ENCODE assay signal across 8 cellular contexts in the genomic region with DNA sequence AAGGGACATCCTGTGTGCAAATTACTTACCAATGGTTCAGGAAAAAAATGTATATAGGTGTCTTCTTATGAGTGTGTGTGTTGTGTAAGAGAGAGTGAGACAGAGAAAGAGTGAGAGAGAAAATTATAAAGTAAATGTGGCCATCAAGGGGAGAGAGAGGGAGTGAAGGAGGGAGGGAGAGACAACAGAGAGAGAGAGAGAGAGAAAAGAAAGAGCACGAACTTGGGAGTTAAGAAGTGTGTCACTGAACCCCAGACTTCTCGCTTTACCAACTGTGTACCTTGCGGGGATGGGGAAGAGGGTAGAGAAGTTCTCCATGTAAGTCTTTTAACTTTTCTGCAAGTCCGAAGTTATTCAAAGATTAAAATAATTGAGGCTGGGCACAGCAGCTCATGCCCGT. TPM values are rescaled to one million over a fixed set of nuclear protein-coding genes. Genes with fewer than 3 reads are reported as not detected.
DNase-seq lines count a peak whose midpoint lies in the region; ATAC-seq and TF ChIP-seq lines count a peak whose summit lies in the region.

No MANE protein-coding gene starts in this region.

- DNase-seq in CD8-positive, alpha-beta T cell: no peak
- DNase-seq in RWPE1 (ENCODE audit: low spot score) (no peak), psoas muscle (no peak), dermis blood vessel endothelial cell (no peak), SIG-M5 (lab: John Stamatoyannopoulos, UW) (no peak)

- no peak for TF ChIP-seq CTCF in CD8-positive, alpha-beta T cell (IDR thresholded peaks at IDR 0.05)
- no peak for TF ChIP-seq CTCF in RWPE1 (conservative IDR thresholded peaks at IDR 0.05; ENCODE audit: low read depth)
- TF ChIP-seq CTCF in psoas muscle (IDR thresholded peaks at IDR 0.05): no peak

- intact Hi-C loops in CD8-positive, alpha-beta T cell (cut with DNase I, micrococcal nuclease): loop anchor here in 1 of 2 experiments (2.0 kb wide), 2 partner anchors 55 to 199 kb away; a partner anchor contains a TSS
- intact Hi-C loops in psoas muscle (cut with DNase I): loop anchor here (2.0 kb wide), 1 partner anchor 19 kb away; no protein-coding TSS in a partner anchor

- no peaks in the 10 kb centered on the region for H3K36me3 ChIP-seq in CD8-positive, alpha-beta T cell (ENCODE audit: insufficient read depth, low read length)
- H3K36me3 ChIP-seq in esophagus (ENCODE audit: control insufficient read depth in 2 of 2, insufficient read depth in 2 of 2, low read length in 1 of 2) (no peaks in the 10 kb centered on the region), psoas muscle (ENCODE audit: insufficient read depth in 1 of 2, low read depth in 1 of 2) (no peaks in the 10 kb centered on the region)

- peaks cover 37% of the 10 kb centered on the region for H3K4me1 Mint-ChIP-seq in CD8-positive, alpha-beta T cell (ENCODE audit: low read depth)

- no peaks in the 10 kb centered on the region for H3K27me3 Mint-ChIP-seq in CD8-positive, alpha-beta T cell (ENCODE audit: low read depth)

- peaks cover 4% of the 10 kb centered on the region for H3K36me3 Mint-ChIP-seq in CD8-positive, alpha-beta T cell

- H3K9me3 Mint-ChIP-seq in CD8-positive, alpha-beta T cell: no peaks in the 10 kb centered on the region

- WGBS in esophagus, 2 donors: 90 to 91% methylated on average over 5 of the region's 5 CpGs
- WGBS in psoas muscle, 3 donors: 86 to 93% (median 88%) methylated on average over 5 of the region's 5 CpGs

- H3K9me3 ChIP-seq in CD8-positive, alpha-beta T cell (ENCODE audit: low read length): no peaks in the 10 kb centered on the region
- H3K9me3 ChIP-seq in esophagus (ENCODE audit: control insufficient read depth in 2 of 2, insufficient read depth in 1 of 2, low read depth in 1 of 2, low read length in 1 of 2) (no peaks in the 10 kb centered on the region), psoas muscle (no peaks in the 10 kb centered on the region)

- POLR2A ChIA-PET in CD8-positive, alpha-beta T cell (lab: Charles Lee): interaction anchor here (2.7 to 5.2 kb wide), 5 partner anchors 9 to 198 kb away, joined by 17 to 186 read pairs (median 53); a partner anchor contains a TSS
- POLR2A ChIA-PET in RWPE1 (lab: Yijun Ruan, JAX; ENCODE audit: low non-redundant PET): interaction anchor here (0.6 to 2.7 kb wide), 4 partner anchors 18 to 54 kb away, joined by 3 to 32 read pairs (median 6); no protein-coding TSS in a partner anchor

- no peak for ATAC-seq in CD8-positive, alpha-beta T cell
- ATAC-seq in psoas muscle (no peak), HG02623 (IDR thresholded peaks at IDR 0.05; ENCODE audit: unreplicated experiment) (no peak), HG03039 (IDR thresholded peaks at IDR 0.05; ENCODE audit: unreplicated experiment) (no peak)

- peak overlapping the region; percentile 100 for H3K27ac Mint-ChIP-seq in CD8-positive, alpha-beta T cell

- H3K4me3 ChIP-seq in CD8-positive, alpha-beta T cell (ENCODE audit: low read depth, low read length): peak overlapping the region; percentile 73
- no peak overlapping the region for H3K4me3 ChIP-seq in esophagus (ENCODE audit: low read depth in 1 of 2, low read length in 2 of 2)
- H3K4me3 ChIP-seq in psoas muscle: peak overlapping the region; percentile 72

- peak overlapping the region; percentile 97 for H3K27ac ChIP-seq in CD8-positive, alpha-beta T cell (ENCODE audit: low read depth, low read length)
- H3K27ac ChIP-seq in RWPE1: peak overlapping the region; percentile 37
- peak overlapping the region; percentile 97 to 100 for H3K27ac ChIP-seq in esophagus (ENCODE audit: low read depth in 2 of 2, low read length in 1 of 2)
- peak overlapping the region; percentile 98 for H3K27ac ChIP-seq in psoas muscle

- H3K27me3 ChIP-seq in CD8-positive, alpha-beta T cell (ENCODE audit: insufficient read depth, low read length): no peaks in the 10 kb centered on the region
- H3K27me3 ChIP-seq in esophagus (ENCODE audit: control insufficient read depth in 1 of 2, insufficient read depth in 2 of 2, low read length in 2 of 2): no peaks in the 10 kb centered on the region
- no peaks in the 10 kb centered on the region for H3K27me3 ChIP-seq in psoas muscle (ENCODE audit: insufficient read depth in 3 of 3, low read length in 2 of 3)

- peak overlapping the region; percentile 97 for H3K4me3 Mint-ChIP-seq in CD8-positive, alpha-beta T cell

- peaks cover 20% of the 10 kb centered on the region for H3K4me1 ChIP-seq in CD8-positive, alpha-beta T cell (ENCODE audit: insufficient read depth, low read length)
- H3K4me1 ChIP-seq in esophagus (ENCODE audit: control insufficient read depth in 2 of 2, insufficient read depth in 2 of 2, low read length in 1 of 2) (no peaks in the 10 kb centered on the region), psoas muscle (peaks cover 17% of the 10 kb centered on the region)

- CTCF ChIA-PET in CD8-positive, alpha-beta T cell (lab: Charles Lee): interaction anchor here (1.1 to 5.1 kb wide), 3 partner anchors 18 to 29 kb away, joined by 4 to 24 read pairs (median 15); a partner anchor contains a TSS
- CTCF ChIA-PET in RWPE1 (lab: Yijun Ruan, JAX): no interaction called here

RNA-seq across cellular contexts. Expression of a gene that starts 28.8 kb away (rescaled TPM):
- total RNA-seq in CD8-positive, alpha-beta T cell: 1 to 10 TPM; 2.9 to 4.1 TPM
- 10 to 100 TPM; 36.3 to 92.2 TPM for polyA plus RNA-seq in esophagus
- total RNA-seq in psoas muscle: 1 to 10 TPM in 3 of 4 donors, under 1 TPM in 1; 0.69 to 1.8 (median 1.4) TPM
- polyA plus RNA-seq in psoas muscle: 1 to 10 TPM; 1.3 to 6.5 (median 2.4) TPM
- total RNA-seq in dermis blood vessel endothelial cell: 0.93 and 1.4 TPM in 2 replicates

Comparison
In these comparisons a context has a peak if more than half of its experiments do, and no peak if none do; other contexts are left out.
1. H3K27ac ChIP-seq: peak in every context shown above with its lines; median percentile 98 in esophagus; 98 in psoas muscle; 97 in CD8-positive, alpha-beta T cell; 37 in RWPE1.
2. H3K4me3 ChIP-seq: peak in CD8-positive, alpha-beta T cell (single experiment) and psoas muscle (single experiment); none in esophagus (0 of 2).